ENCODE assay signal across 13 cellular contexts in the genomic region with DNA sequence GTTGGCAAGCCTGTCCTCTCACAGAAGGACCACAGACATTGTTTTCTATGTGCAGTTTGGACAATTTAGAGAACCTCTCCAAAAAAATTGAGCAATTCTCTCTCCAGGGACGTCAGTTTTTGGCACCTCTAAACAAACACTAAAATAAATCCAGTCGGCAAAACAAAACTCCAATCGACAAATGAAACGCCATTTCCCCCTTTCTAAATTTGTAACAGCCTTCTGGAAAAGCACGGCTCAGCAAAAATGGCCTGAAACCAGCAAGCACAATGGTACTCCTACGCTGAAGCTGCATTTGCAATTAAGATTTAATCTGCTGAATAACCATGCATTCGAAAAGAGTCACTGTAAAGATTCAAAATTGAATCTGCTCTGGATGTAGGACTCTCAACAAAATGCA.
DNase-seq lines count a peak whose midpoint lies in the region; ATAC-seq and TF ChIP-seq lines count a peak whose summit lies in the region.
"Had no signal": no experiment of that assay in that cellular context is flagged by ENCODE, and none has a peak within 500 bp of the region (broad histone marks: within the 10 kb centered on the region; RNA-seq: fewer than 3 reads in every experiment).

No MANE protein-coding gene starts in this region.

- H3K36me3 ChIP-seq in right atrium auricular region, result no peaks in the 10 kb centered on the region

- H3K9me3 ChIP-seq in right atrium auricular region (peaks cover 0 to 11% of the 10 kb centered on the region in 2 donors), right cardiac atrium (ENCODE audit: control insufficient read depth, low read length) (no peaks in the 10 kb centered on the region)

- H3K4me1 ChIP-seq in right atrium auricular region, result peaks cover 0 to 11% of the 10 kb centered on the region in 2 donors
- H3K4me1 ChIP-seq in right cardiac atrium (ENCODE audit: control insufficient read depth, insufficient read depth, low read length), result no peaks in the 10 kb centered on the region

- no peak overlapping the region for H3K4me3 Mint-ChIP-seq in type B pancreatic cell
- H3K4me3 Mint-ChIP-seq: activated naive CD4-positive, alpha-beta T cell treated with anti-CD3 and anti-CD28 coated beads, Interleukin-2, amount 10 ng/mL, durations not matched to agents 7 days and 5 days; central memory CD8-positive, alpha-beta T cell had no signal

- no peak for DNase-seq in Right ventricle myocardium superior
- DNase-seq in right atrium auricular region (ENCODE audit: low spot score), result no peak
- no peak for DNase-seq in right cardiac atrium
- DNase-seq in type B pancreatic cell (ENCODE audit: extremely low spot score, unreplicated experiment), result no peak
- DNase-seq in left colon, result no peak
- DNase-seq: activated naive CD4-positive, alpha-beta T cell treated with anti-CD3 and anti-CD28 coated beads, Interleukin-2, amount 10 ng/mL, durations not matched to agents 7 days and 5 days; erythroblast; NCI-H2081; SHP77 treated with DMSO at 0.1 percent for 48 hours had no signal

- H3K27me3 Mint-ChIP-seq in type B pancreatic cell, result no peaks in the 10 kb centered on the region
- H3K27me3 Mint-ChIP-seq: activated naive CD4-positive, alpha-beta T cell treated with anti-CD3 and anti-CD28 coated beads, Interleukin-2, amount 10 ng/mL, durations not matched to agents 7 days and 5 days; central memory CD8-positive, alpha-beta T cell had no signal

- no peaks in the 10 kb centered on the region for H3K4me1 Mint-ChIP-seq in type B pancreatic cell (ENCODE audit: unreplicated experiment)
- H3K4me1 Mint-ChIP-seq: activated naive CD4-positive, alpha-beta T cell treated with anti-CD3 and anti-CD28 coated beads, Interleukin-2, amount 10 ng/mL, durations not matched to agents 7 days and 5 days had no signal

- ATAC-seq in Right ventricle myocardium superior (ENCODE audit: poor library complexity) (peak; percentile 86), right cardiac atrium (peak; percentile 46 to 67), GM21576 (IDR thresholded peaks at IDR 0.05; ENCODE audit: unreplicated experiment) (no peak), left colon (no peak), HG03196 (IDR thresholded peaks at IDR 0.05; ENCODE audit: unreplicated experiment) (no peak)

- TF ChIP-seq CTCF in right atrium auricular region (IDR thresholded peaks at IDR 0.05) (no peak), type B pancreatic cell (conservative IDR thresholded peaks at IDR 0.05) (no peak)

- H3K36me3 Mint-ChIP-seq in type B pancreatic cell, result no peaks in the 10 kb centered on the region

- H3K27ac ChIP-seq in right atrium auricular region, result no peak overlapping the region
- peak overlapping the region; percentile 42 for H3K27ac ChIP-seq in cingulate gyrus (ENCODE audit: low read depth, low read length)
- peak overlapping the region; percentile 27 for H3K27ac ChIP-seq in right cardiac atrium (ENCODE audit: low read length)

- H3K27me3 ChIP-seq in right atrium auricular region (no peaks in the 10 kb centered on the region), right cardiac atrium (ENCODE audit: control insufficient read depth, insufficient read depth) (no peaks in the 10 kb centered on the region)

- no peak overlapping the region for H3K27ac Mint-ChIP-seq in type B pancreatic cell
- H3K27ac Mint-ChIP-seq: activated naive CD4-positive, alpha-beta T cell treated with anti-CD3 and anti-CD28 coated beads, Interleukin-2, amount 10 ng/mL, durations not matched to agents 7 days and 5 days had no signal

- 5% methylated on average over 7 of the region's 7 CpGs for WGBS in right cardiac atrium

- no peaks in the 10 kb centered on the region for H3K9me3 Mint-ChIP-seq in type B pancreatic cell
- H3K9me3 Mint-ChIP-seq: activated naive CD4-positive, alpha-beta T cell treated with anti-CD3 and anti-CD28 coated beads, Interleukin-2, amount 10 ng/mL, durations not matched to agents 7 days and 5 days; central memory CD8-positive, alpha-beta T cell had no signal

- H3K4me3 ChIP-seq in right atrium auricular region (no peak overlapping the region), right cardiac atrium (ENCODE audit: low read length) (no peak overlapping the region)

- intact Hi-C loops in Right ventricle myocardium superior (cut with DNase I) (no loop called here), right cardiac atrium (cut with DNase I) (loop anchor here in 2 of 4 donors (10.0 kb wide), 2 partner anchors 60 to 290 kb away; partner anchors contain the start of gene SH3KBP1 (in 1 of the 2)), left colon (cut with DNase I, micrococcal nuclease) (loop anchor here in 1 of 2 donors (10.0 kb wide), 1 partner anchor 300 kb away; no protein-coding TSS in a partner anchor)

Comparison
In these comparisons a context has a peak if more than half of its experiments do, and no peak if none do; other contexts are left out.
1. H3K27ac ChIP-seq: peak in cingulate gyrus (single experiment) and right cardiac atrium (single experiment); none in right atrium auricular region (0 of 2).
2. ATAC-seq: peak in Right ventricle myocardium superior (single experiment) and right cardiac atrium (2 of 2); none in GM21576 (single experiment), left colon (single experiment) and HG03196 (single experiment).